ENCODE assay signal across 10 cellular contexts in the genomic region with DNA sequence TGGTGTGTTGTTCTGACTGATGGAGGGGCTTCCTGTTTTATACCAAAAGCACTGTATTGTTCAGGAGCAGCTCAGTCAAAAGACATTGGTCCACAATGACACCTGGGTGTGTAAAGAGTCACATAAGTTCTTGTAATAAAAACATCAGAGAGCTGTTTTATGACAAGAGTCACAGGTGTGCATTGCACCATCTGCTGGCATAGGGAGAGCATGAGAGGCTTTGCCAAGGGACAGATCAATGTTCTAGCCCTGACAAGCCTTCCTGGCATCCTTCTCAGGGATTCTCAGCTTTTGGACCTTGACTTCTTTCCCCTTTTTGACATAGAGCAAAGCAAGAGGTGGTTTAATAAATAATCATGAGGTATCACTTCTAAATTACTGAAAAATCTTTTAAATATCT. TPM values are rescaled to one million over a fixed set of nuclear protein-coding genes. Genes with fewer than 3 reads are reported as not detected.
A peak's percentile ranks its signal among the peaks of the same experiment; 100 is the strongest.
DNase-seq lines count a peak whose midpoint lies in the region; ATAC-seq and TF ChIP-seq lines count a peak whose summit lies in the region.
"Had no signal": no experiment of that assay in that cellular context is flagged by ENCODE, and none has a peak within 500 bp of the region (broad histone marks: within the 10 kb centered on the region; RNA-seq: fewer than 3 reads in every experiment).

No MANE protein-coding gene starts in this region.

- H3K27ac Mint-ChIP-seq in activated T-helper 17 cell treated with anti-CD3 and anti-CD28 coated beads, Interleukin-2, amount 50 U/mL, for 72 hours, result no peak overlapping the region
- H3K27ac Mint-ChIP-seq: activated CD4-positive, alpha-beta T cell treated with anti-CD3 and anti-CD28 coated beads, Interleukin-2, amount 10 ng/mL, durations not matched to agents 7 days and 5 days had no signal

- H3K36me3 ChIP-seq in OCI-LY3 (replicated peaks; ENCODE audit: low read depth, low read length), result no peaks in the 10 kb centered on the region

- peak; percentile 35 for ATAC-seq in GM18502 (IDR thresholded peaks at IDR 0.05; ENCODE audit: poor library complexity, unreplicated experiment)
- ATAC-seq in foreskin keratinocyte, result no peak
- no peak for ATAC-seq in activated T-helper 17 cell treated with anti-CD3 and anti-CD28 coated beads, Interleukin-2, amount 50 U/mL, for 72 hours (replicated peaks)
- no peak for ATAC-seq in omental fat pad (ENCODE audit: low FRiP score)
- no peak for ATAC-seq in HG03159 (IDR thresholded peaks at IDR 0.05; ENCODE audit: unreplicated experiment)

- H3K4me3 Mint-ChIP-seq in activated T-helper 17 cell treated with anti-CD3 and anti-CD28 coated beads, Interleukin-2, amount 50 U/mL, for 72 hours, result no peak overlapping the region
- H3K4me3 Mint-ChIP-seq: activated CD4-positive, alpha-beta T cell treated with anti-CD3 and anti-CD28 coated beads, Interleukin-2, amount 10 ng/mL, durations not matched to agents 7 days and 5 days had no signal

- DNase-seq in foreskin keratinocyte (peak in 1 of 2 donors; percentile 9), amniotic stem cell (lab: John Stamatoyannopoulos, UW) (no peak), omental fat pad (ENCODE audit: low spot score) (no peak)
- DNase-seq: activated CD4-positive, alpha-beta T cell treated with anti-CD3 and anti-CD28 coated beads, Interleukin-2, amount 10 ng/mL, durations not matched to agents 7 days and 5 days; effector CD8-positive, alpha-beta T cell had no signal

- H3K4me3 ChIP-seq in OCI-LY3 (ENCODE audit: low read length), result no peak overlapping the region

- H3K9ac ChIP-seq in OCI-LY3 (ENCODE audit: low read length), result no peak overlapping the region

- no peak overlapping the region for H3K4me2 ChIP-seq in OCI-LY3 (ENCODE audit: low read length)

- H3K27me3 Mint-ChIP-seq in activated T-helper 17 cell treated with anti-CD3 and anti-CD28 coated beads, Interleukin-2, amount 50 U/mL, for 72 hours, result no peaks in the 10 kb centered on the region

- H3K9me3 Mint-ChIP-seq in activated T-helper 17 cell treated with anti-CD3 and anti-CD28 coated beads, Interleukin-2, amount 50 U/mL, for 72 hours, result no peaks in the 10 kb centered on the region
- H3K9me3 Mint-ChIP-seq: activated CD4-positive, alpha-beta T cell treated with anti-CD3 and anti-CD28 coated beads, Interleukin-2, amount 10 ng/mL, durations not matched to agents 7 days and 5 days had no signal

- TF ChIP-seq CTCF in 22Rv1 (IDR thresholded peaks at IDR 0.05) (peak; percentile 67), OCI-LY3 (IDR thresholded peaks at IDR 0.05; ENCODE audit: low read depth, low read length) (peak; percentile 84), foreskin keratinocyte (conservative IDR thresholded peaks at IDR 0.05) (peak; percentile 40), omental fat pad (IDR thresholded peaks at IDR 0.05) (no peak)

- no peak overlapping the region for H3K27ac ChIP-seq in 22Rv1
- no peak overlapping the region for H3K27ac ChIP-seq in OCI-LY3 (ENCODE audit: low read length)
- no peak overlapping the region for H3K27ac ChIP-seq in foreskin keratinocyte

- no peaks in the 10 kb centered on the region for H3K9me3 ChIP-seq in OCI-LY3 (ENCODE audit: insufficient read depth, low read length)

- H3K79me2 ChIP-seq in OCI-LY3 (ENCODE audit: low read length), result no peaks in the 10 kb centered on the region

- H3K36me3 Mint-ChIP-seq in activated T-helper 17 cell treated with anti-CD3 and anti-CD28 coated beads, Interleukin-2, amount 50 U/mL, for 72 hours (ENCODE audit: low read depth), result no peaks in the 10 kb centered on the region

- H2AFZ ChIP-seq in OCI-LY3 (ENCODE audit: low read depth, low read length), result no peak overlapping the region

- H4K20me1 ChIP-seq in OCI-LY3 (ENCODE audit: insufficient read depth, low read length), result no peaks in the 10 kb centered on the region

- H3K4me1 ChIP-seq in OCI-LY3 (ENCODE audit: low read length), result peaks cover 14% of the 10 kb centered on the region
- no peaks in the 10 kb centered on the region for H3K4me1 ChIP-seq in foreskin keratinocyte

- H3K27me3 ChIP-seq in OCI-LY3 (ENCODE audit: low read depth, low read length), result no peaks in the 10 kb centered on the region
- H3K27me3 ChIP-seq in foreskin keratinocyte, result no peaks in the 10 kb centered on the region

- no peaks in the 10 kb centered on the region for H3K4me1 Mint-ChIP-seq in activated T-helper 17 cell treated with anti-CD3 and anti-CD28 coated beads, Interleukin-2, amount 50 U/mL, for 72 hours
- H3K4me1 Mint-ChIP-seq: activated CD4-positive, alpha-beta T cell treated with anti-CD3 and anti-CD28 coated beads, Interleukin-2, amount 10 ng/mL, durations not matched to agents 7 days and 5 days had no signal

RNA-seq across cellular contexts. Expression of a gene that starts 20.5 kb away (rescaled TPM):
- not detected in 2 replicates for total RNA-seq in foreskin keratinocyte
- polyA plus RNA-seq in foreskin keratinocyte, result not detected in 2 replicates
- total RNA-seq in activated T-helper 17 cell treated with anti-CD3 and anti-CD28 coated beads, Interleukin-2, amount 50 U/mL, for 72 hours, result not detected
- total RNA-seq in omental fat pad, result 1 to 10 TPM in 1 of 4 donors, under 1 TPM in 1, not detected in 2; 0.28 to 1.6 TPM
- total RNA-seq: activated CD4-positive, alpha-beta T cell treated with anti-CD3 and anti-CD28 coated beads, Interleukin-2, amount 10 ng/mL, durations not matched to agents 7 days and 5 days had no signal

Comparison
In these comparisons a context has a peak if more than half of its experiments do, and no peak if none do; other contexts are left out.
1. CTCF ChIP-seq: peak in 22Rv1 (single experiment), OCI-LY3 (single experiment) and foreskin keratinocyte (single experiment); none in omental fat pad (0 of 3).